Comparison of ENCODE assay signal across 8 cellular contexts in the genomic region with DNA sequence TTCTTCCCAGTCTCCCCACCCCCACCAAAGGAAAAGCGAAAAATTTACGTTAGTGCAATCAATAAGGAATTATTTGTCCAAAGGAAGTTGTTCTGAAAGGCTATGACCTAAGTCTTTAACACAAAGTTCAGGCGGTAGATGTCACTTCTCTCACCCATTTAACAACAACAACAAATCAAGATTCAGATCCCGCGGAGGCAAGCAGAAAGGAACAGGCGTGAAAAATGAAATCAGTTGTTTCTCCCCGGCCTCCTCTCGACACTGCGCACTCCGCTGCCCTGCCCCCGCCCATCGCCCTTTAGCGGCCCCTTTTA. TPM values are rescaled to one million over a fixed set of nuclear protein-coding genes. Genes with fewer than 3 reads are reported as not detected.
DNase-seq lines count a peak whose midpoint lies in the region; ATAC-seq and TF ChIP-seq lines count a peak whose summit lies in the region.

No MANE protein-coding gene starts in this region.

- H3K9me3 Mint-ChIP-seq in activated CD4-positive, alpha-beta memory T cell treated with anti-CD3 and anti-CD28 coated beads, Interleukin-2, amount 10 ng/mL, durations not matched to agents 7 days and 5 days: no peaks in the 10 kb centered on the region

- no peaks in the 10 kb centered on the region for H3K9me3 ChIP-seq in heart right ventricle

- intact Hi-C loops in heart right ventricle (cut with DNase I): loop anchor here in 3 of 10 donors (5.0 to 10.0 kb wide), 3 partner anchors 55 to 115 kb away; no protein-coding TSS in a partner anchor

- 0 to 1% methylated on average over 13 of the region's 13 CpGs for WGBS in heart right ventricle, 2 donors

- peaks cover 0 to 8% (median 0%) of the 10 kb centered on the region in 7 donors for H3K27me3 ChIP-seq in heart right ventricle

- H3K4me1 Mint-ChIP-seq in activated CD4-positive, alpha-beta memory T cell treated with anti-CD3 and anti-CD28 coated beads, Interleukin-2, amount 10 ng/mL, durations not matched to agents 7 days and 5 days: peaks cover 10% of the 10 kb centered on the region

- no peak for DNase-seq in activated CD4-positive, alpha-beta memory T cell treated with anti-CD3 and anti-CD28 coated beads, Interleukin-2, amount 10 ng/mL, durations not matched to agents 7 days and 5 days
- DNase-seq in heart right ventricle (peak in 1 of 2 donors; percentile 77), putamen (ENCODE audit: low spot score) (no peak)
- DNase-seq in central memory CD4-positive, alpha-beta T cell: no peak

- H3K27me3 Mint-ChIP-seq in activated CD4-positive, alpha-beta memory T cell treated with anti-CD3 and anti-CD28 coated beads, Interleukin-2, amount 10 ng/mL, durations not matched to agents 7 days and 5 days: peaks cover 50% of the 10 kb centered on the region

- H3K36me3 Mint-ChIP-seq in activated CD4-positive, alpha-beta memory T cell treated with anti-CD3 and anti-CD28 coated beads, Interleukin-2, amount 10 ng/mL, durations not matched to agents 7 days and 5 days (ENCODE audit: low read depth): no peaks in the 10 kb centered on the region

- ATAC-seq in GM21515 (IDR thresholded peaks at IDR 0.05; ENCODE audit: unreplicated experiment): peak; percentile 41
- ATAC-seq in heart right ventricle: peak in 1 of 8 donors; percentile 53
- no peak for ATAC-seq in GM18873 (IDR thresholded peaks at IDR 0.05; ENCODE audit: low FRiP score, unreplicated experiment)

- POLR2A ChIA-PET in activated CD4-positive, alpha-beta memory T cell treated with anti-CD3 and anti-CD28 coated beads, Interleukin-2, amount 10 ng/mL, durations not matched to agents 7 days and 5 days (lab: Charles Lee): no interaction called here

- no peak for TF ChIP-seq CTCF in C4-2B (conservative IDR thresholded peaks at IDR 0.05)
- no peak for TF ChIP-seq CTCF in heart right ventricle (IDR thresholded peaks at IDR 0.05)

- H3K36me3 ChIP-seq in heart right ventricle: no peaks in the 10 kb centered on the region

- peaks cover 0 to 50% (median 29%) of the 10 kb centered on the region in 9 donors for H3K4me1 ChIP-seq in heart right ventricle

- no peak overlapping the region for H3K27ac Mint-ChIP-seq in activated CD4-positive, alpha-beta memory T cell treated with anti-CD3 and anti-CD28 coated beads, Interleukin-2, amount 10 ng/mL, durations not matched to agents 7 days and 5 days

- peak overlapping the region; percentile 64 for H3K4me3 Mint-ChIP-seq in activated CD4-positive, alpha-beta memory T cell treated with anti-CD3 and anti-CD28 coated beads, Interleukin-2, amount 10 ng/mL, durations not matched to agents 7 days and 5 days

- H3K4me3 ChIP-seq in heart right ventricle: peak overlapping the region; percentile 63 to 99 (median 88)
- peak overlapping the region; percentile 58 to 87 (median 80) for H3K4me3 ChIP-seq in skin epidermis

- H3K27ac ChIP-seq in C4-2B (peak overlapping the region; percentile 78), heart right ventricle (peak overlapping the region; percentile 88 to 99 (median 97)), skin epidermis (peak overlapping the region in 20 of 21 experiments; percentile 61 to 95 (median 80))

- CTCF ChIA-PET in activated CD4-positive, alpha-beta memory T cell treated with anti-CD3 and anti-CD28 coated beads, Interleukin-2, amount 10 ng/mL, durations not matched to agents 7 days and 5 days (lab: Charles Lee): no interaction called here

RNA-seq across cellular contexts. Expression of gene DENND5B, which starts 1.4 kb away (rescaled TPM):
- total RNA-seq in activated CD4-positive, alpha-beta memory T cell treated with anti-CD3 and anti-CD28 coated beads, Interleukin-2, amount 10 ng/mL, durations not matched to agents 7 days and 5 days: under 1 TPM; 0.35 to 0.81 TPM
- 10 to 100 TPM; 28.0 to 60.8 (median 46.4) TPM for total RNA-seq in heart right ventricle
- polyA plus RNA-seq in heart right ventricle: 10 to 100 TPM in 1 of 2 donors, 1 to 10 TPM in 1; 5.2 to 11.2 TPM

Comparison
In these comparisons a context has a peak if more than half of its experiments do, and no peak if none do; other contexts are left out.
1. RNA of gene DENND5B, which starts 1.4 kb away (total RNA-seq): 28.0 to 60.8 TPM in heart right ventricle; 0.35 to 0.81 TPM in activated CD4-positive, alpha-beta memory T cell treated with anti-CD3 and anti-CD28 coated beads, Interleukin-2, amount 10 ng/mL, durations not matched to agents 7 days and 5 days; every median in the first group is over 10 times any median in the second.
2. Peak in every context shown above with its lines, with median percentiles within 50 percentile points of each other: H3K27ac ChIP-seq.